Comparison of ENCODE assay signal across 11 cellular contexts in genomic region chrX:33339219-33339618, GRCh38.
DNase-seq lines count a peak whose midpoint lies in the region; ATAC-seq and TF ChIP-seq lines count a peak whose summit lies in the region.
"Had no signal": no experiment of that assay in that cellular context is flagged by ENCODE, and none has a peak within 500 bp of the region (broad histone marks: within the 10 kb centered on the region; RNA-seq: fewer than 3 reads in every experiment).

No MANE protein-coding gene starts in this region.

- H3K4me1 ChIP-seq in cardiac muscle cell (ENCODE audit: low read depth) (no peaks in the 10 kb centered on the region), right atrium auricular region (no peaks in the 10 kb centered on the region), urinary bladder (ENCODE audit: insufficient read depth) (no peaks in the 10 kb centered on the region), left lung (no peaks in the 10 kb centered on the region)

- H3K9me3 ChIP-seq in cardiac muscle cell (ENCODE audit: low read depth) (no peaks in the 10 kb centered on the region), right atrium auricular region (no peaks in the 10 kb centered on the region), left lung (no peaks in the 10 kb centered on the region)

- 5% methylated on average over 9 of the region's 9 CpGs for WGBS in urinary bladder

- H3K36me3 Mint-ChIP-seq in mesothelial cell of epicardium: peaks cover 4% of the 10 kb centered on the region

- no peaks in the 10 kb centered on the region for H3K27me3 Mint-ChIP-seq in mesothelial cell of epicardium (ENCODE audit: low read depth)

- H3K9me3 Mint-ChIP-seq in mesothelial cell of epicardium: peaks cover 18% of the 10 kb centered on the region

- peaks cover 37% of the 10 kb centered on the region for H3K4me1 Mint-ChIP-seq in mesothelial cell of epicardium

- H3K27ac Mint-ChIP-seq in mesothelial cell of epicardium: peak overlapping the region; percentile 27

- intact Hi-C loops in left lung (cut with DNase I): no loop called here

- H3K27ac ChIP-seq in cardiac muscle cell (no peak overlapping the region), right atrium auricular region (no peak overlapping the region), brain microvascular endothelial cell (no peak overlapping the region), urinary bladder (ENCODE audit: low read depth) (no peak overlapping the region), left lung (no peak overlapping the region)
- H3K27ac ChIP-seq: KMS-11 had no signal

- no peak overlapping the region for H3K4me3 ChIP-seq in cardiac muscle cell
- peak overlapping the region in 1 of 2 donors; percentile 25 for H3K4me3 ChIP-seq in right atrium auricular region
- H3K4me3 ChIP-seq in brain microvascular endothelial cell (ENCODE audit: low read depth, low read length): no peak overlapping the region
- peak overlapping the region; percentile 18 for H3K4me3 ChIP-seq in urinary bladder (ENCODE audit: low read depth, low read length)
- H3K4me3 ChIP-seq in left lung: no peak overlapping the region

- in situ Hi-C loops in brain microvascular endothelial cell (cut with HindIII; ENCODE audit: low pct_ligation_motif_present, low sequenced_read_pairs): no loop called here

- no peak for ATAC-seq in left lung
- ATAC-seq: esophagus mucosa had no signal

- DNase-seq in cardiac muscle cell (ENCODE audit: low read depth in 1 of 2, low spot score in 1 of 2) (peak; percentile 0 to 10), right atrium auricular region (ENCODE audit: low spot score) (no peak), brain microvascular endothelial cell (peak; percentile 3), mesothelial cell of epicardium (ENCODE audit: low spot score in 2 of 2, unreplicated experiment in 2 of 2) (no peak), NCI-H774 (lab: John Stamatoyannopoulos, UW) (no peak), left lung (no peak), HT-29 (ENCODE audit: low spot score) (no peak)
- DNase-seq: T1000 had no signal

- H3K36me3 ChIP-seq in cardiac muscle cell (no peaks in the 10 kb centered on the region), right atrium auricular region (no peaks in the 10 kb centered on the region), brain microvascular endothelial cell (replicated peaks) (no peaks in the 10 kb centered on the region), urinary bladder (ENCODE audit: insufficient read depth) (no peaks in the 10 kb centered on the region), left lung (no peaks in the 10 kb centered on the region)

- TF ChIP-seq CTCF in cardiac muscle cell (IDR thresholded peaks at IDR 0.05; ENCODE audit: low read depth, low read length): no peak
- peak in 1 of 2 donors; percentile 19 for TF ChIP-seq CTCF in right atrium auricular region (IDR thresholded peaks at IDR 0.05)
- TF ChIP-seq CTCF in brain microvascular endothelial cell (IDR thresholded peaks at IDR 0.05; ENCODE audit: low read depth, low read length, missing control alignments): no peak
- no peak for TF ChIP-seq CTCF in mesothelial cell of epicardium (IDR thresholded peaks at IDR 0.05; ENCODE audit: unreplicated experiment)
- no peak for TF ChIP-seq CTCF in left lung (IDR thresholded peaks at IDR 0.05)

- peak overlapping the region; percentile 61 for H3K4me3 Mint-ChIP-seq in mesothelial cell of epicardium

- H3K27me3 ChIP-seq in cardiac muscle cell (no peaks in the 10 kb centered on the region), right atrium auricular region (no peaks in the 10 kb centered on the region), brain microvascular endothelial cell (replicated peaks) (no peaks in the 10 kb centered on the region), left lung (no peaks in the 10 kb centered on the region)

Comparison
In these comparisons a context has a peak if more than half of its experiments do, and no peak if none do; other contexts are left out.
1. DNase-seq: peak in cardiac muscle cell (2 of 2) and brain microvascular endothelial cell (single experiment); none in right atrium auricular region (single experiment), mesothelial cell of epicardium (0 of 2), NCI-H774 (single experiment), left lung (0 of 2) and HT-29 (single experiment).